In genomic region chr1:43904660-43905551, GRCh38 we compare ENCODE assay signal across 1 cellular context.
TF ChIP-seq lines count a peak whose summit lies in the region.

No MANE protein-coding gene starts in this region.

TF ChIP-seq in H1, 55 proteins besides CTCF, POLR2A, EP300 and RAD21:
- no peak for TF ChIP-seq GTF2F1 (IDR thresholded peaks at IDR 0.05; ENCODE audit: borderline replicate concordance, low read depth, low read length)
TF ChIP-seq in H1: peak in this region for 0.
